ENCODE assay signal across 28 cellular contexts in genomic region chr9:107870221-107870620, GRCh38.
"Had no signal": no experiment of that assay in that cellular context is flagged by ENCODE, and none has a peak within 500 bp of the region (broad histone marks: within the 10 kb centered on the region; RNA-seq: fewer than 3 reads in every experiment).

No MANE protein-coding gene starts in this region.

- H3K9me3 ChIP-seq: ovary, psoas muscle, right lobe of liver, sigmoid colon, stomach, thoracic aorta, tibial artery, transverse colon, upper lobe of right lung, vagina had no signal

- H3K36me3 Mint-ChIP-seq: natural killer cell; neural progenitor cell; stimulated activated effector memory CD8-positive, alpha-beta T cell treated with anti-CD3 and anti-CD28 coated beads, Interleukin-12 subunit alpha, Interleukin-12 subunit beta, amount 100 ng/mL, for 72 hours; type B pancreatic cell had no signal

- H3K27me3 Mint-ChIP-seq: stimulated activated naive B cell treated with anti-CD40 and anti-IgM and Interleukin-4, amounts not matched to agents 10 μg/mL and 1 μg/mL and 100 μg/mL, for 72 hours; stimulated activated naive CD8-positive, alpha-beta T cell treated with anti-CD3 and anti-CD28 coated beads, Interleukin-15, Interleukin-2, amounts not matched to agents 100 ng/mL and 50 ng/mL, for 24 hours had no signal

- H3K27ac Mint-ChIP-seq: natural killer cell; nephron; neural progenitor cell; progenitor cell of endocrine pancreas; stimulated activated effector memory CD8-positive, alpha-beta T cell treated with anti-CD3 and anti-CD28 coated beads, Interleukin-12 subunit alpha, Interleukin-12 subunit beta, amount 100 ng/mL, for 72 hours; stimulated activated naive CD8-positive, alpha-beta T cell treated with anti-CD3 and anti-CD28 coated beads, Interleukin-15, Interleukin-2, amounts not matched to agents 100 ng/mL and 50 ng/mL, for 24 hours; type B pancreatic cell had no signal

- DNase-seq: natural killer cell; occipital lobe; ovary; posterior cingulate gyrus; psoas muscle; right cardiac atrium; right lobe of liver; sigmoid colon; small intestine; stimulated activated CD4-positive, alpha-beta T cell treated with anti-CD3 and anti-CD28 coated beads, Interleukin-15, amount 100 ng/mL, for 24 hours; stimulated activated CD4-positive, alpha-beta T cell treated with anti-CD3 and anti-CD28 coated beads, Interleukin-2, amount 100 ng/mL, for 24 hours; stimulated activated CD4-positive, alpha-beta T cell treated with anti-CD3 and anti-CD28 coated beads, Interleukin-2, amount 100 ng/mL, for 48 hours; stimulated activated CD4-positive, alpha-beta T cell treated with anti-CD3 and anti-CD28 coated beads, Interleukin-4, amount 100 ng/mL, for 24 hours; stimulated activated naive B cell treated with anti-CD40 and anti-IgM and Interleukin-4, amounts not matched to agents 10 μg/mL and 1 μg/mL and 100 μg/mL, for 72 hours; stimulated activated naive CD4-positive, alpha-beta T cell treated with Interleukin-2 at 50 U/mL for 16 hours; stomach; tibial artery; transverse colon; upper lobe of right lung had no signal

- H3K9me3 Mint-ChIP-seq: nephron, neural progenitor cell, type B pancreatic cell had no signal

- H3K4me1 ChIP-seq: parathyroid adenoma, psoas muscle, right lobe of liver, sigmoid colon, vagina had no signal

- H3K4me1 Mint-ChIP-seq: stimulated activated effector memory CD8-positive, alpha-beta T cell treated with anti-CD3 and anti-CD28 coated beads, Interleukin-12 subunit alpha, Interleukin-12 subunit beta, amount 100 ng/mL, for 72 hours had no signal

- H3K4me3 ChIP-seq: neural progenitor cell, ovary, psoas muscle, right lobe of liver, sigmoid colon, stomach, thoracic aorta, tibial artery, transverse colon, upper lobe of right lung, vagina had no signal

- H3K27me3 ChIP-seq: neural progenitor cell, ovary, right lobe of liver, sigmoid colon, stomach, tibial artery, transverse colon, upper lobe of right lung, vagina had no signal

- H3K36me3 ChIP-seq: neural progenitor cell, ovary, right lobe of liver, sigmoid colon, stomach, thoracic aorta, tibial artery, transverse colon, upper lobe of right lung, vagina had no signal

- H3K27ac ChIP-seq: neural progenitor cell, ovary, parathyroid adenoma, psoas muscle, right lobe of liver, sigmoid colon, stomach, thoracic aorta, tibial artery, transverse colon, upper lobe of right lung, vagina had no signal

- H3K4me3 Mint-ChIP-seq: natural killer cell; nephron; neural progenitor cell; stimulated activated effector memory CD8-positive, alpha-beta T cell treated with anti-CD3 and anti-CD28 coated beads, Interleukin-12 subunit alpha, Interleukin-12 subunit beta, amount 100 ng/mL, for 72 hours; stimulated activated naive CD8-positive, alpha-beta T cell treated with anti-CD3 and anti-CD28 coated beads, Interleukin-15, Interleukin-2, amounts not matched to agents 100 ng/mL and 50 ng/mL, for 24 hours; type B pancreatic cell had no signal
